Comparison of ENCODE assay signal across 10 cellular contexts in the genomic region with DNA sequence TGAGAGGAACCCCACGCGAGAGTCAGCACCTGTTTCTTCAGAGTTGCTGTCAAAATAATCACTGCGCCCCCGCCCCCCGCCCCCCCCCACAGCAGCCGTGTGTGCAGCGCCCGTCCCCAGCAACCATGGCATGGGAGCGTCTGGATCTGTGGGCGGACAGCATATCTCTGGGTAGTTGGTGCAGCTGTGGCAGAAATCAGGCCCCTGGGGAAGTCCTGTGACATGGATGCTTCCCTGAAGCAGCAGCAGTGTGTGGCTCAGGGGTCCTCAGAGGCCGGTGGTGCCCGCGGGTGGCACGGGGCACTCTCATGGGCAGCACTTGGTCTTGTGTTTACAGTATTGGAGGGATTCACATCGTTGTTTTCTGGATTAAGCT. TPM values are rescaled to one million over a fixed set of nuclear protein-coding genes. Genes with fewer than 3 reads are reported as not detected.
DNase-seq lines count a peak whose midpoint lies in the region; ATAC-seq and TF ChIP-seq lines count a peak whose summit lies in the region.
"Had no signal": no experiment of that assay in that cellular context is flagged by ENCODE, and none has a peak within 500 bp of the region (broad histone marks: within the 10 kb centered on the region; RNA-seq: fewer than 3 reads in every experiment).

No MANE protein-coding gene starts in this region.

- H3K4me3 ChIP-seq in BLaER1 (no peak overlapping the region), endocrine pancreas (ENCODE audit: control insufficient read depth, insufficient read depth, low read length) (no peak overlapping the region), psoas muscle (no peak overlapping the region)
- H3K4me3 ChIP-seq: GM12878, mucosa of descending colon had no signal

- peak overlapping the region; percentile 90 for H3K4me2 ChIP-seq in BLaER1

- DNase-seq in psoas muscle = no peak
- DNase-seq in iPS-NIHi11 (ENCODE audit: low spot score) = no peak
- no peak for DNase-seq in UCSD-AML1 (lab: John Stamatoyannopoulos, UW; ENCODE audit: unreplicated experiment)
- DNase-seq in NCI-H187 (lab: John Stamatoyannopoulos, UW) = no peak

- H3K36me3 Mint-ChIP-seq in IgD-negative memory B cell = no peaks in the 10 kb centered on the region

- no peaks in the 10 kb centered on the region for H3K27me3 Mint-ChIP-seq in IgD-negative memory B cell

- H3K9ac ChIP-seq in BLaER1 = 0 out of 2 replicates have a peak overlapping the region, but pooled peaks have one; percentile 32
- H3K9ac ChIP-seq in endocrine pancreas (ENCODE audit: control insufficient read depth, insufficient read depth, low read length) = peak overlapping the region; percentile 23

- no peaks in the 10 kb centered on the region for H3K27me3 ChIP-seq in BLaER1
- no peaks in the 10 kb centered on the region for H3K27me3 ChIP-seq in endocrine pancreas (ENCODE audit: control insufficient read depth, insufficient read depth, low read length)
- H3K27me3 ChIP-seq in psoas muscle (ENCODE audit: insufficient read depth in 3 of 3, low read length in 2 of 3) = no peaks in the 10 kb centered on the region

- H3K9me3 ChIP-seq in BLaER1 (no peaks in the 10 kb centered on the region), endocrine pancreas (ENCODE audit: control insufficient read depth, low read length) (no peaks in the 10 kb centered on the region), psoas muscle (no peaks in the 10 kb centered on the region)
- H3K9me3 ChIP-seq: mucosa of descending colon had no signal

- peak overlapping the region in 2 of 3 donors; percentile 21 to 90 for H3K27ac Mint-ChIP-seq in IgD-negative memory B cell

- peaks cover 99% of the 10 kb centered on the region for H4K20me1 ChIP-seq in BLaER1

- TF ChIP-seq CTCF in psoas muscle (IDR thresholded peaks at IDR 0.05) = no peak

- peaks cover 25 to 34% (median 28%) of the 10 kb centered on the region in 3 donors for H3K4me1 Mint-ChIP-seq in IgD-negative memory B cell

- H3K36me3 ChIP-seq in BLaER1 (peaks cover 72% of the 10 kb centered on the region), endocrine pancreas (ENCODE audit: control insufficient read depth, insufficient read depth, low read length) (peaks cover 7% of the 10 kb centered on the region), psoas muscle (ENCODE audit: insufficient read depth in 1 of 2, low read depth in 1 of 2) (peaks cover 5 to 61% of the 10 kb centered on the region in 2 donors)

- H3K27ac ChIP-seq in BLaER1 = peak overlapping the region; percentile 67; the same call in 1 of the 2 replicates
- H3K27ac ChIP-seq in psoas muscle = peak overlapping the region; percentile 64

- no peaks in the 10 kb centered on the region for H3K9me3 Mint-ChIP-seq in IgD-negative memory B cell

- intact Hi-C loops in psoas muscle (cut with DNase I) = loop anchor here in 1 of 2 donors (5.0 kb wide), 1 partner anchor 64 kb away; no protein-coding TSS in a partner anchor

- no peak for ATAC-seq in psoas muscle
- ATAC-seq in GM21619 (IDR thresholded peaks at IDR 0.05; ENCODE audit: unreplicated experiment) = no peak
- ATAC-seq: GM12878, mucosa of descending colon had no signal

- H3K4me3 Mint-ChIP-seq in IgD-negative memory B cell = peak overlapping the region in 2 of 4 donors; percentile 65 to 78

- 29 to 52% (median 34%) methylated on average over 14 to 15 of the region's 15 CpGs for WGBS in psoas muscle, 3 donors

- H3K4me1 ChIP-seq in BLaER1 = peaks cover 98% of the 10 kb centered on the region
- no peaks in the 10 kb centered on the region for H3K4me1 ChIP-seq in endocrine pancreas (ENCODE audit: control insufficient read depth, insufficient read depth, low read length)
- H3K4me1 ChIP-seq in psoas muscle = peaks cover 52% of the 10 kb centered on the region

RNA-seq across cellular contexts. Expression of a gene that starts 19.2 kb away (rescaled TPM):
- 5.7 TPM for polyA plus RNA-seq in IgD-negative memory B cell
- total RNA-seq in psoas muscle = 1 to 10 TPM; 1.1 to 2.5 (median 1.4) TPM
- 1 to 10 TPM in 2 of 3 donors, under 1 TPM in 1; 1.00 to 2.5 (median 1.8) TPM for polyA plus RNA-seq in psoas muscle

RNA-seq across cellular contexts. Expression of a gene that starts 19.6 kb away (rescaled TPM):
- polyA plus RNA-seq in IgD-negative memory B cell (10.3 TPM), psoas muscle (10 to 100 TPM; 14.0 to 21.7 (median 16.9) TPM)
- total RNA-seq in psoas muscle = 10 to 100 TPM; 14.3 to 27.1 (median 20.8) TPM
